ENCODE assay signal across 7 cellular contexts in genomic region chr6:1545654-1546053, GRCh38.
"Had no signal": no experiment of that assay in that cellular context is flagged by ENCODE, and none has a peak within 500 bp of the region (broad histone marks: within the 10 kb centered on the region; RNA-seq: fewer than 3 reads in every experiment).

No MANE protein-coding gene starts in this region.

- H3K4me3 Mint-ChIP-seq: IgD-negative memory B cell had no signal

- H3K36me3 Mint-ChIP-seq: IgD-negative memory B cell had no signal

- H3K4me3 ChIP-seq: K562 had no signal

- ATAC-seq: HepG2, K562 had no signal

- H3K27ac ChIP-seq: HL-60 had no signal

- H3K4me1 Mint-ChIP-seq: IgD-negative memory B cell had no signal

- FAIRE-seq: HepG2, HTR-8/SVneo, K562 had no signal

- H3K27me3 Mint-ChIP-seq: IgD-negative memory B cell had no signal

- DNase-seq: IMR-90, KBM-7 had no signal

- H3K27ac Mint-ChIP-seq: IgD-negative memory B cell had no signal
